Comparison of ENCODE assay signal across 10 cellular contexts in the genomic region with DNA sequence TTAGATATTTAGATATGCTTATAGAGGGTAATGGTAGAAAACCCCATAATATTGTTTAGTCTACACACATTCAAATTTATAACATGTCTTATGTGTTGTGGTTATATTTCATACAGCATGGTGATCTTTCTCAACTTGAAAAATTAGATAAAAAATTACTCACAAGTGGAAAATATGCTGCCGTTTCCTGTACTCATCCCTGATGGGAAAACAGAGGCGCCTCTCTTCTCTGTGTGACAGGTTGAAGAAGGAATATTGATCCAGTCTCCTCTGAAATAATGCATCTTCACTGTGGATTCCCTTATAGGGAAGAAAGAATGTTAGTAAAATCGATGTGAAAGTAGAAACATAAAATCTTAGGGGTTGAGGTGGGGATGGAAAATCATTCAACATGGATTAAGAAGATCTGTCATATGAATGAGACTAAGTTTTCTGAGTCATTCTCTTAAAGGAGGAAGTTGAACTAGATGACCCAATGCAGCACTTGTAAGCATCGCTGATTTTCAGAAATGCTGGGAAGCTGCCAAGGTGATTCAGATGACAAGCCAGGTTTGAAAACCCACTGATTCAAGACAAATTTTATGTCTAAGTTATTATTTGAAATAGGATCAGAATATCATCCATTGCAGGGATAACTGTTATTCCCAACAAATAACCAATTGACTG.
DNase-seq lines count a peak whose midpoint lies in the region; ATAC-seq and TF ChIP-seq lines count a peak whose summit lies in the region.
"Had no signal": no experiment of that assay in that cellular context is flagged by ENCODE, and none has a peak within 500 bp of the region (broad histone marks: within the 10 kb centered on the region; RNA-seq: fewer than 3 reads in every experiment).

No MANE protein-coding gene starts in this region.

- no peaks in the 10 kb centered on the region for H3K36me3 ChIP-seq in heart left ventricle
- H3K36me3 ChIP-seq: pancreas had no signal

- no peak for TF ChIP-seq CTCF in AG09309 (IDR thresholded peaks at IDR 0.05; ENCODE audit: control insufficient read depth, insufficient read depth, low read depth, low read length, missing control alignments)
- no peak for TF ChIP-seq CTCF in heart left ventricle (IDR thresholded peaks at IDR 0.05)

- no peaks in the 10 kb centered on the region for H3K4me1 ChIP-seq in heart left ventricle

- no peak for ATAC-seq in heart left ventricle

- DNase-seq in AG09309 (ENCODE audit: low read depth), result peak; percentile 47
- DNase-seq in HCEC 1CT, result peak; percentile 75
- DNase-seq in NCI-H69 (lab: John Stamatoyannopoulos, UW), result peak; percentile 14
- DNase-seq in erythroblast (lab: John Stamatoyannopoulos, UW), result peak; percentile 2 to 27
- no peak for DNase-seq in activated T-cell treated with anti-CD3 and anti-CD28 coated beads, Interleukin-2, amount 50 U/mL, for 1 hour
- no peak for DNase-seq in heart left ventricle
- DNase-seq in T-helper 2 cell, result no peak
- DNase-seq in activated CD4-positive, alpha-beta T cell treated with anti-CD3 and anti-CD28 coated beads for 48 hours, result no peak
- DNase-seq: GF-D8, pancreas had no signal

- H3K27ac ChIP-seq in heart left ventricle, result no peak overlapping the region
- H3K27ac ChIP-seq: pancreas had no signal

- no peaks in the 10 kb centered on the region for H3K27me3 ChIP-seq in heart left ventricle
- H3K27me3 ChIP-seq: pancreas had no signal

- intact Hi-C loops in heart left ventricle (cut with DNase I), result no loop called here

- WGBS in heart left ventricle, 4 donors, result 40 to 69% (median 66%) methylated on average over 4 of the region's 4 CpGs

- no peak overlapping the region for H3K4me3 ChIP-seq in AG09309 (ENCODE audit: control insufficient read depth, low read depth, low read length)
- no peak overlapping the region for H3K4me3 ChIP-seq in heart left ventricle
- H3K4me3 ChIP-seq: pancreas had no signal

- no peaks in the 10 kb centered on the region for H3K9me3 ChIP-seq in heart left ventricle
- H3K9me3 ChIP-seq: pancreas had no signal

- TF ChIP-seq POLR2A in erythroblast (IDR thresholded peaks at IDR 0.05; ENCODE audit: low read length) (no peak), heart left ventricle (IDR thresholded peaks at IDR 0.05) (no peak)

Comparison
In these comparisons a context has a peak if more than half of its experiments do, and no peak if none do; other contexts are left out.
1. DNase-seq: peak in AG09309 (single experiment), HCEC 1CT (single experiment), NCI-H69 (single experiment) and erythroblast (2 of 2); none in activated T-cell treated with anti-CD3 and anti-CD28 coated beads, Interleukin-2, amount 50 U/mL, for 1 hour (single experiment), heart left ventricle (0 of 5), T-helper 2 cell (0 of 5) and activated CD4-positive, alpha-beta T cell treated with anti-CD3 and anti-CD28 coated beads for 48 hours (single experiment).